Comparison of ENCODE assay signal across 15 cellular contexts in the genomic region with DNA sequence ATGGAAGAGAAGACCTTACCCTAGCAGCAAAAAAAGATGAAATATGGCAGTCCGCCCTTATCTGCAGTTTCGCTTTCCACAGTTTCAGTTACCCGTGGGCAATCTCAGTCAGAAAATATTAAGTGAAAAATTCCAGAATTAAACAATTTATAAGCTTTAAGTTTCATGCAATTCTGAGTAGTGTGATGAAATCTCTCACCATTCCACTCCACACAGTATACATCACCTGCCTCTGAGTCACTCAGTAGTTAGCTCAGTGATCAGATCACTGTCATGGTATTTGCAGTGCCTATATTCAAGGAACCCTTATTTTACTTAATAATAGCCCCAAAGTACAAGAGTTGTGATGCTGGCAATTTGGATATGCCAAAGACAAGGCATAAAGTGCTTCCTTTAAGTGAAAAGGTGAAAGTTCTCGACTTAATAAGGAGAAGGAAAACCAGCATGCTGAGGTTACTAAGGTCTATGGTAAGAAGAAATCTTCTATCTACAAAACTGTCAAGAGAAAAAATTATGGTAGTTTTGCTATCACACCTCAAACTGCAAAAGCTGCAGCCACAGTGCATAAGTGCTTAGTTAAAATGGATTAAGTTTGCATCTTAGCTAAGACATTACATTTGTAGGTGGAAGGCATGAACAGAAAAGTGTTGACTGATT. TPM values are rescaled to one million over a fixed set of nuclear protein-coding genes. Genes with fewer than 3 reads are reported as not detected.
DNase-seq lines count a peak whose midpoint lies in the region; ATAC-seq and TF ChIP-seq lines count a peak whose summit lies in the region.
"Had no signal": no experiment of that assay in that cellular context is flagged by ENCODE, and none has a peak within 500 bp of the region (broad histone marks: within the 10 kb centered on the region; RNA-seq: fewer than 3 reads in every experiment).

No MANE protein-coding gene starts in this region.

- H3K36me3 Mint-ChIP-seq in activated naive CD8-positive, alpha-beta T cell treated with anti-CD3 and anti-CD28 coated beads, Interleukin-2, amount 50 U/mL, for 24 hours (ENCODE audit: low read depth) = peaks cover 32% of the 10 kb centered on the region
- H3K36me3 Mint-ChIP-seq in activated naive CD8-positive, alpha-beta T cell treated with anti-CD3 and anti-CD28 coated beads for 36 hours = peaks cover 35% of the 10 kb centered on the region

- H3K9me3 ChIP-seq in adipocyte (ENCODE audit: control insufficient read depth, low read length) = no peaks in the 10 kb centered on the region
- peaks cover 0 to 4% (median 0%) of the 10 kb centered on the region in 4 donors for H3K9me3 ChIP-seq in tibial nerve
- peaks cover 0 to 7% (median 0%) of the 10 kb centered on the region in 11 donors for H3K9me3 ChIP-seq in heart right ventricle
- H3K9me3 ChIP-seq: thyroid gland had no signal

- peak; percentile 69 for ATAC-seq in activated naive CD8-positive, alpha-beta T cell treated with anti-CD3 and anti-CD28 coated beads, Interleukin-2, amount 50 U/mL, for 24 hours
- no peak for ATAC-seq in heart right ventricle

- H3K9ac ChIP-seq in adipocyte (ENCODE audit: low read length) = no peak overlapping the region

- no peaks in the 10 kb centered on the region for H3K4me1 ChIP-seq in adipocyte (ENCODE audit: control insufficient read depth, insufficient read depth, low read length)
- no peaks in the 10 kb centered on the region for H3K4me1 ChIP-seq in tibial nerve
- no peaks in the 10 kb centered on the region for H3K4me1 ChIP-seq in heart right ventricle
- H3K4me1 ChIP-seq: thyroid gland had no signal

- intact Hi-C loops in heart right ventricle (cut with DNase I) = no loop called here

- WGBS in tibial nerve, 2 donors = 90 to 91% methylated on average over 4 of the region's 4 CpGs
- 95 to 97% methylated on average over 4 of the region's 4 CpGs for WGBS in heart right ventricle, 2 donors

- H3K36me3 ChIP-seq in adipocyte (ENCODE audit: control insufficient read depth, insufficient read depth, low read length, severe bottlenecking) (peaks cover 10% of the 10 kb centered on the region), tibial nerve (peaks cover 0 to 34% (median 2%) of the 10 kb centered on the region in 3 donors), heart right ventricle (peaks cover 0 to 66% (median 18%) of the 10 kb centered on the region in 9 donors)

- TF ChIP-seq CTCF in fibroblast of villous mesenchyme (IDR thresholded peaks at IDR 0.05; ENCODE audit: insufficient read depth, low read depth, low read length) (no peak), tibial nerve (IDR thresholded peaks at IDR 0.05) (no peak), heart right ventricle (IDR thresholded peaks at IDR 0.05) (no peak)

- TF ChIP-seq EP300 in tibial nerve (IDR thresholded peaks at IDR 0.05) = no peak

- H3K27ac ChIP-seq in tibial nerve = no peak overlapping the region
- H3K27ac ChIP-seq in heart right ventricle = no peak overlapping the region
- H3K27ac ChIP-seq: thyroid gland had no signal

- no peaks in the 10 kb centered on the region for H3K27me3 Mint-ChIP-seq in activated naive CD8-positive, alpha-beta T cell treated with anti-CD3 and anti-CD28 coated beads, Interleukin-2, amount 50 U/mL, for 24 hours
- no peaks in the 10 kb centered on the region for H3K27me3 Mint-ChIP-seq in activated naive CD8-positive, alpha-beta T cell treated with anti-CD3 and anti-CD28 coated beads for 36 hours
- H3K27me3 Mint-ChIP-seq: memory B cell had no signal

- no peaks in the 10 kb centered on the region for H3K4me1 Mint-ChIP-seq in activated naive CD8-positive, alpha-beta T cell treated with anti-CD3 and anti-CD28 coated beads, Interleukin-2, amount 50 U/mL, for 24 hours
- H3K4me1 Mint-ChIP-seq in activated naive CD8-positive, alpha-beta T cell treated with anti-CD3 and anti-CD28 coated beads for 36 hours = peaks cover 3% of the 10 kb centered on the region
- H3K4me1 Mint-ChIP-seq: memory B cell had no signal

- TF ChIP-seq POLR2A in tibial nerve (IDR thresholded peaks at IDR 0.05) = no peak

- no peak for DNase-seq in activated naive CD8-positive, alpha-beta T cell treated with anti-CD3 and anti-CD28 coated beads, Interleukin-2, amount 50 U/mL, for 24 hours
- no peak for DNase-seq in activated naive CD8-positive, alpha-beta T cell treated with anti-CD3 and anti-CD28 coated beads for 36 hours
- DNase-seq in adipocyte (ENCODE audit: low read depth) (peak; percentile 43), fibroblast of villous mesenchyme (ENCODE audit: low read depth) (peak; percentile 81), stromal cell of bone marrow (ENCODE audit: low read depth) (peak; percentile 18), NCI-H1105 treated with DMSO at 0.1 percent for 48 hours (lab: John Stamatoyannopoulos, UW) (no peak), tibial nerve (ENCODE audit: low spot score in 2 of 2) (no peak), heart right ventricle (no peak)
- DNase-seq: activated CD4-positive, alpha-beta T cell treated with anti-CD3 and anti-CD28 coated beads for 48 hours; aorta; effector CD8-positive, alpha-beta T cell; hippocampal formation; NCI-H2029; thyroid gland had no signal

- H3K27me3 ChIP-seq in adipocyte (replicated peaks; ENCODE audit: control insufficient read depth, insufficient read depth, low read length) = no peaks in the 10 kb centered on the region
- no peaks in the 10 kb centered on the region for H3K27me3 ChIP-seq in tibial nerve
- no peaks in the 10 kb centered on the region for H3K27me3 ChIP-seq in heart right ventricle
- H3K27me3 ChIP-seq: thyroid gland had no signal

- H3K4me3 ChIP-seq in adipocyte (ENCODE audit: low read length) (no peak overlapping the region), fibroblast of villous mesenchyme (ENCODE audit: low read depth, low read length) (no peak overlapping the region), tibial nerve (no peak overlapping the region), heart right ventricle (no peak overlapping the region)
- H3K4me3 ChIP-seq: thyroid gland had no signal

- no peak overlapping the region for H3K27ac Mint-ChIP-seq in activated naive CD8-positive, alpha-beta T cell treated with anti-CD3 and anti-CD28 coated beads, Interleukin-2, amount 50 U/mL, for 24 hours
- H3K27ac Mint-ChIP-seq in activated naive CD8-positive, alpha-beta T cell treated with anti-CD3 and anti-CD28 coated beads for 36 hours = no peak overlapping the region
- H3K27ac Mint-ChIP-seq: memory B cell had no signal

- H3K4me3 Mint-ChIP-seq in activated naive CD8-positive, alpha-beta T cell treated with anti-CD3 and anti-CD28 coated beads, Interleukin-2, amount 50 U/mL, for 24 hours = no peak overlapping the region
- H3K4me3 Mint-ChIP-seq in activated naive CD8-positive, alpha-beta T cell treated with anti-CD3 and anti-CD28 coated beads for 36 hours = no peak overlapping the region
- H3K4me3 Mint-ChIP-seq: memory B cell had no signal

- H3K9me3 Mint-ChIP-seq in activated naive CD8-positive, alpha-beta T cell treated with anti-CD3 and anti-CD28 coated beads, Interleukin-2, amount 50 U/mL, for 24 hours = no peaks in the 10 kb centered on the region
- H3K9me3 Mint-ChIP-seq in activated naive CD8-positive, alpha-beta T cell treated with anti-CD3 and anti-CD28 coated beads for 36 hours = peaks cover 1% of the 10 kb centered on the region
- H3K9me3 Mint-ChIP-seq: memory B cell had no signal

RNA-seq across cellular contexts. Expression of a gene that starts 48.1 kb away (rescaled TPM):
- total RNA-seq in activated naive CD8-positive, alpha-beta T cell treated with anti-CD3 and anti-CD28 coated beads for 36 hours = 1 to 10 TPM; 5.9 to 6.0 TPM
- total RNA-seq in fibroblast of villous mesenchyme (6.0 and 6.4 TPM in 2 replicates), tibial nerve (10 to 100 TPM; 10.9 to 15.3 (median 12.9) TPM), heart right ventricle (1 to 10 TPM; 2.7 to 6.8 (median 4.0) TPM)
- polyA plus RNA-seq in heart right ventricle = 10 to 100 TPM in 1 of 2 donors, 1 to 10 TPM in 1; 3.6 to 18.5 TPM

RNA-seq across cellular contexts. Expression of a gene that starts 49.4 kb away (rescaled TPM):
- total RNA-seq in activated naive CD8-positive, alpha-beta T cell treated with anti-CD3 and anti-CD28 coated beads for 36 hours = 1 to 10 TPM; 1.8 TPM
- 27.1 and 40.2 TPM in 2 replicates for total RNA-seq in fibroblast of villous mesenchyme
- 10 to 100 TPM; 14.2 to 27.3 (median 20.9) TPM for total RNA-seq in tibial nerve
- 10 to 100 TPM; 13.2 to 19.7 (median 15.7) TPM for total RNA-seq in heart right ventricle
- polyA plus RNA-seq in heart right ventricle = 1 to 10 TPM; 3.1 to 6.8 TPM

Comparison
In these comparisons a context has a peak if more than half of its experiments do, and no peak if none do; other contexts are left out.
1. DNase-seq: peak in adipocyte (single experiment), fibroblast of villous mesenchyme (single experiment) and stromal cell of bone marrow (single experiment); none in activated naive CD8-positive, alpha-beta T cell treated with anti-CD3 and anti-CD28 coated beads, Interleukin-2, amount 50 U/mL, for 24 hours (single experiment), activated naive CD8-positive, alpha-beta T cell treated with anti-CD3 and anti-CD28 coated beads for 36 hours (single experiment), NCI-H1105 treated with DMSO at 0.1 percent for 48 hours (single experiment), tibial nerve (0 of 2) and heart right ventricle (0 of 2).